8 cellular contexts compared by ENCODE assay signal in the genomic region with DNA sequence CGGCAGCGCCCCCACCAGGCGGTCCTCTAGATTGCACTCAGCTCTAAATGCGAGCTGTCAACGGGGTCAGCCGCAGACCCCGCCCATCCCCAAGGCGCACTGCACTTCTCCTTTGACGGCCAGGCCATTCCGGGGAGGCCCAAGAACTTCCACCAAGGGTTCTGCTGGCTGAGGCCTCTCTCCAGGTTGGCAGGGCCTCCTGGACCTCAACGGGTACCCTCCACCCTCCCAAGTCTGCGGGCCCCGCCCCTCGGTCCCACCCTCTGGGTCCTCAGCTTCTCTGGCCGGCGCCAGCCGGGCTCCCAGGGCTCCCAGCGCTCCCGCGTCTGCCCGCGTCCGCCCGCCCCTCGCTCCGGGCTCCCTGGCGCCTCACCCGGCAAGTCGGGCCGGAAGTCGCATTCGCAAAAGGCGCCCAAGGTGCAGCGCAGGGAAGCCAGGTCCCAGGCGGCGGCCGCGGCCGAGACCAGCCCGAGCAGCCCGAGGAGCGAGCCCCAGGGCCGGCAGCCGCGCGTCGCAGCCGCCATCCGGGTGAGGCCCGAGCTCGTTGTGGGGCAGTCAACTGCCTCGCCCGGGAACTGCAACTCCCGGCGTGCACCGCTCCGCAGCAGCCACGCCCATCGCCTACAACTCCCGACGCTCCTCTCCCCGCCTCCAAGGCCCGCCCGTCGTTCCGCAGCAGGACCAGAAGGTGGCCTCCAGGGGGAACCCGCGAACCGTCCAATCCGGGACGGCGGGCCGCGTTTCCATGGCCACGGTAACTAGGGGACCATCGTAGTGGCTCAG. TPM values are rescaled to one million over a fixed set of nuclear protein-coding genes. Genes with fewer than 3 reads are reported as not detected.
DNase-seq lines count a peak whose midpoint lies in the region; ATAC-seq and TF ChIP-seq lines count a peak whose summit lies in the region.

A gene (minus strand): TSS at position 548 of the 783 bp plus-strand sequence. CDS start 24 bp downstream, at position 524.

- H3K9me2 ChIP-seq in GM23338 (ENCODE audit: insufficient read depth) = no peaks in the 10 kb centered on the region

- DNase-seq in EL = peak; percentile 96
- peak; percentile 99 for DNase-seq in GM23338 (ENCODE audit: low spot score)
- DNase-seq in LHCN-M2 (ENCODE audit: low read depth) = peak; percentile 93
- DNase-seq in RPMI7951 (ENCODE audit: low read depth) = peak; percentile 91
- peak; percentile 98 for DNase-seq in activated T-helper 1 cell treated with anti-CD3 and anti-CD28 coated beads, Interleukin-12 subunit alpha, Interleukin-12 subunit beta, Interleukin-2, Interleukin-4 antibody, amounts not matched to agents 30 ng/mL and 10 ng/mL and 1 ng/mL, durations not matched to agents 14 hours and 24 hours and 36 hours (ENCODE audit: low spot score)
- peak; percentile 96 for DNase-seq in fibroblast of gingiva (ENCODE audit: low read depth)
- peak; percentile 98 to 99 (median 99) for DNase-seq in naive thymus-derived CD8-positive, alpha-beta T cell
- DNase-seq in stimulated activated naive CD4-positive, alpha-beta T cell (lab: John Stamatoyannopoulos, UW) = peak; percentile 97 to 99 (median 98)

- TF ChIP-seq CTCF in GM23338 (conservative IDR thresholded peaks at IDR 0.05; ENCODE audit: low read depth in 2 of 2) = peak; percentile 86 to 99

- peak within 1 kb of the TSS; percentile 91 for H3K4me3 ChIP-seq in GM23338

- peaks cover 9% of the 10 kb centered on the region; the same call in 1 of the 2 replicates for H3K4me1 ChIP-seq in GM23338 (ENCODE audit: insufficient read depth)

- H3K36me3 Mint-ChIP-seq in GM23338 (ENCODE audit: low read depth) = no peaks in the 10 kb centered on the region
- peaks cover 9% of the 10 kb centered on the region for H3K36me3 Mint-ChIP-seq in activated T-helper 1 cell treated with anti-CD3 and anti-CD28 coated beads, Interleukin-12 subunit alpha, Interleukin-12 subunit beta, Interleukin-2, Interleukin-4 antibody, amounts not matched to agents 30 ng/mL and 10 ng/mL and 1 ng/mL, durations not matched to agents 14 hours and 24 hours and 36 hours (ENCODE audit: low read depth)
- H3K36me3 Mint-ChIP-seq in naive thymus-derived CD8-positive, alpha-beta T cell = peaks cover 4 to 25% (median 7%) of the 10 kb centered on the region in 3 donors

- H3K27me3 ChIP-seq in GM23338 (ENCODE audit: insufficient read depth) = no peaks in the 10 kb centered on the region

- peak; percentile 89 for ATAC-seq in GM23338
- peak; percentile 89 to 91 for ATAC-seq in naive thymus-derived CD8-positive, alpha-beta T cell

- intact Hi-C loops in activated T-helper 1 cell treated with anti-CD3 and anti-CD28 coated beads, Interleukin-12 subunit alpha, Interleukin-12 subunit beta, Interleukin-2, Interleukin-4 antibody, amounts not matched to agents 30 ng/mL and 10 ng/mL and 1 ng/mL, durations not matched to agents 14 hours and 24 hours and 36 hours (cut with micrococcal nuclease) = loop anchor here (1.0 to 10.0 kb wide), 16 partner anchors 20 to 490 kb away; a partner anchor contains a TSS

- H3K27me3 Mint-ChIP-seq in GM23338 (ENCODE audit: insufficient read depth, low read depth, poor library complexity) = peaks cover 15% of the 10 kb centered on the region
- H3K27me3 Mint-ChIP-seq in activated T-helper 1 cell treated with anti-CD3 and anti-CD28 coated beads, Interleukin-12 subunit alpha, Interleukin-12 subunit beta, Interleukin-2, Interleukin-4 antibody, amounts not matched to agents 30 ng/mL and 10 ng/mL and 1 ng/mL, durations not matched to agents 14 hours and 24 hours and 36 hours (ENCODE audit: insufficient read depth) = no peaks in the 10 kb centered on the region
- H3K27me3 Mint-ChIP-seq in naive thymus-derived CD8-positive, alpha-beta T cell = peaks cover 0 to 1% (median 0%) of the 10 kb centered on the region in 5 donors

- H4K20me1 ChIP-seq in GM23338 (replicated peaks; ENCODE audit: insufficient read depth) = no peaks in the 10 kb centered on the region

- H3K27ac ChIP-seq in GM23338 (ENCODE audit: low read depth) = no peak within 1 kb of the TSS

- peaks cover 11% of the 10 kb centered on the region for H3K4me1 Mint-ChIP-seq in GM23338
- peaks cover 15% of the 10 kb centered on the region for H3K4me1 Mint-ChIP-seq in activated T-helper 1 cell treated with anti-CD3 and anti-CD28 coated beads, Interleukin-12 subunit alpha, Interleukin-12 subunit beta, Interleukin-2, Interleukin-4 antibody, amounts not matched to agents 30 ng/mL and 10 ng/mL and 1 ng/mL, durations not matched to agents 14 hours and 24 hours and 36 hours (ENCODE audit: low read depth)
- H3K4me1 Mint-ChIP-seq in naive thymus-derived CD8-positive, alpha-beta T cell = peaks cover 9 to 20% (median 14%) of the 10 kb centered on the region in 4 donors

- no peaks in the 10 kb centered on the region for H3K79me2 ChIP-seq in GM23338 (replicated peaks; ENCODE audit: insufficient read depth)

- H3K4me3 Mint-ChIP-seq in GM23338 = peak within 1 kb of the TSS; percentile 81
- peak within 1 kb of the TSS; percentile 89 for H3K4me3 Mint-ChIP-seq in activated T-helper 1 cell treated with anti-CD3 and anti-CD28 coated beads, Interleukin-12 subunit alpha, Interleukin-12 subunit beta, Interleukin-2, Interleukin-4 antibody, amounts not matched to agents 30 ng/mL and 10 ng/mL and 1 ng/mL, durations not matched to agents 14 hours and 24 hours and 36 hours
- peak within 1 kb of the TSS; percentile 80 to 98 (median 96) for H3K4me3 Mint-ChIP-seq in naive thymus-derived CD8-positive, alpha-beta T cell

- no peak within 1 kb of the TSS for H3K27ac Mint-ChIP-seq in GM23338
- H3K27ac Mint-ChIP-seq in activated T-helper 1 cell treated with anti-CD3 and anti-CD28 coated beads, Interleukin-12 subunit alpha, Interleukin-12 subunit beta, Interleukin-2, Interleukin-4 antibody, amounts not matched to agents 30 ng/mL and 10 ng/mL and 1 ng/mL, durations not matched to agents 14 hours and 24 hours and 36 hours = peak within 1 kb of the TSS; percentile 96
- H3K27ac Mint-ChIP-seq in naive thymus-derived CD8-positive, alpha-beta T cell = peak within 1 kb of the TSS; percentile 82 to 98 (median 94)

- no peaks in the 10 kb centered on the region for H3F3A ChIP-seq in GM23338 (replicated peaks; ENCODE audit: low read depth)

- no peaks in the 10 kb centered on the region; the same call in 2 of the 3 replicates for H3K9me3 Mint-ChIP-seq in GM23338
- H3K9me3 Mint-ChIP-seq in activated T-helper 1 cell treated with anti-CD3 and anti-CD28 coated beads, Interleukin-12 subunit alpha, Interleukin-12 subunit beta, Interleukin-2, Interleukin-4 antibody, amounts not matched to agents 30 ng/mL and 10 ng/mL and 1 ng/mL, durations not matched to agents 14 hours and 24 hours and 36 hours = no peaks in the 10 kb centered on the region
- H3K9me3 Mint-ChIP-seq in naive thymus-derived CD8-positive, alpha-beta T cell = no peaks in the 10 kb centered on the region

- H3K4me2 ChIP-seq in GM23338 = peak within 1 kb of the TSS; percentile 91

- no peaks in the 10 kb centered on the region for H3K36me3 ChIP-seq in GM23338 (ENCODE audit: insufficient read depth)

- peak within 1 kb of the TSS; percentile 95 for H2AFZ ChIP-seq in GM23338

- POLR2A ChIA-PET in naive thymus-derived CD8-positive, alpha-beta T cell (lab: Charles Lee) = interaction anchor here (0.5 to 3.8 kb wide), 39 partner anchors 9 to 541 kb away, joined by 3 to 54 read pairs (median 5); a partner anchor contains a TSS

TF ChIP-seq in GM23338, 12 proteins besides CTCF, POLR2A, EP300 and RAD21 (continues in another document):
- TF ChIP-seq, protein P1, sequence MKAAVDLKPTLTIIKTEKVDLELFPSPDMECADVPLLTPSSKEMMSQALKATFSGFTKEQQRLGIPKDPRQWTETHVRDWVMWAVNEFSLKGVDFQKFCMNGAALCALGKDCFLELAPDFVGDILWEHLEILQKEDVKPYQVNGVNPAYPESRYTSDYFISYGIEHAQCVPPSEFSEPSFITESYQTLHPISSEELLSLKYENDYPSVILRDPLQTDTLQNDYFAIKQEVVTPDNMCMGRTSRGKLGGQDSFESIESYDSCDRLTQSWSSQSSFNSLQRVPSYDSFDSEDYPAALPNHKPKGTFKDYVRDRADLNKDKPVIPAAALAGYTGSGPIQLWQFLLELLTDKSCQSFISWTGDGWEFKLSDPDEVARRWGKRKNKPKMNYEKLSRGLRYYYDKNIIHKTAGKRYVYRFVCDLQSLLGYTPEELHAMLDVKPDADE (IDR thresholded peaks at IDR 0.05) = peak; percentile 96
- TF ChIP-seq EZH2phosphoT487 (IDR thresholded peaks at IDR 0.05; ENCODE audit: unreplicated experiment) (no peak), POLR2AphosphoS5 (IDR thresholded peaks at IDR 0.05; ENCODE audit: low read depth) (peak; percentile 58; the same call in 1 of the 2 replicates), NANOG (IDR thresholded peaks at IDR 0.05; ENCODE audit: borderline replicate concordance) (no peak), JUNB (IDR thresholded peaks at IDR 0.05; ENCODE audit: unreplicated experiment) (no peak), ZNF331 (CRISPR knock-in tag; IDR thresholded peaks at IDR 0.05; ENCODE audit: low read depth) (no peak), EZH2 (IDR thresholded peaks at IDR 0.05; ENCODE audit: low read depth, unreplicated experiment) (no peak), ZNF114 (CRISPR knock-in tag; IDR thresholded peaks at IDR 0.05) (no peak), STAT1 (IDR thresholded peaks at IDR 0.05; ENCODE audit: unreplicated experiment) (no peak), CREB1 (CRISPR knock-in tag; IDR thresholded peaks at IDR 0.05; ENCODE audit: low read depth) (peak; percentile 76)

RNA-seq across cellular contexts. Expression of the gene that starts here (rescaled TPM):
- total RNA-seq in GM23338 (2014; rRNA removed; shearing (Covaris generic)) = 21.1 and 23.5 TPM in 2 replicates
- 14.4 TPM in 2 replicates for polyA plus RNA-seq in GM23338 (2016; fragmentation: Nextera tagmentation; extraction: Ambion mirVana)
- 10.4 and 10.5 TPM in 2 replicates for total RNA-seq in LHCN-M2 (2014; rRNA removed)
- polyA plus RNA-seq in LHCN-M2 (2012) = 7.4 TPM
- 4.8 and 6.6 TPM in 2 replicates for total RNA-seq in RPMI7951 (2014; rRNA removed; shearing (Covaris generic))
- 16.6 and 18.9 TPM in 2 replicates for total RNA-seq in activated T-helper 1 cell treated with anti-CD3 and anti-CD28 coated beads, Interleukin-12 subunit alpha, Interleukin-12 subunit beta, Interleukin-2, Interleukin-4 antibody, amounts not matched to agents 30 ng/mL and 10 ng/mL and 1 ng/mL, durations not matched to agents 14 hours and 24 hours and 36 hours
- 10 to 100 TPM in 1 of 2 experiments, 1 to 10 TPM in 1; 9.8 to 13.9 TPM for total RNA-seq in naive thymus-derived CD8-positive, alpha-beta T cell
- 10 to 100 TPM; 18.1 to 24.7 (median 23.5) TPM for polyA plus RNA-seq in naive thymus-derived CD8-positive, alpha-beta T cell
